Comparison of ENCODE assay signal across 8 cellular contexts in genomic region chr16:12646490-12647274, GRCh38.
DNase-seq lines count a peak whose midpoint lies in the region; ATAC-seq and TF ChIP-seq lines count a peak whose summit lies in the region.

No MANE protein-coding gene starts in this region.

- intact Hi-C loops in dorsolateral prefrontal cortex (cut with DNase I) (no loop called here), esophagus squamous epithelium (cut with DNase I) (no loop called here), breast epithelium (cut with DNase I; ENCODE audit: low total_unique reads) (no loop called here)

- H3K4me1 ChIP-seq in esophagus squamous epithelium (no peaks in the 10 kb centered on the region), breast epithelium (no peaks in the 10 kb centered on the region)

- 42 to 44% methylated on average over 10 of the region's 10 CpGs for WGBS in esophagus squamous epithelium, 2 donors

- H3K36me3 ChIP-seq in esophagus squamous epithelium: no peaks in the 10 kb centered on the region
- H3K36me3 ChIP-seq in breast epithelium: no peaks in the 10 kb centered on the region

- ATAC-seq in GM18868 (IDR thresholded peaks at IDR 0.05; ENCODE audit: unreplicated experiment) (peak; percentile 39), HG02571 (IDR thresholded peaks at IDR 0.05; ENCODE audit: unreplicated experiment) (no peak)

- H3K4me3 ChIP-seq in dorsolateral prefrontal cortex: no peak overlapping the region
- no peak overlapping the region for H3K4me3 ChIP-seq in esophagus squamous epithelium
- no peak overlapping the region for H3K4me3 ChIP-seq in breast epithelium

- H3K27me3 ChIP-seq in dorsolateral prefrontal cortex: no peaks in the 10 kb centered on the region
- no peaks in the 10 kb centered on the region for H3K27me3 ChIP-seq in esophagus squamous epithelium
- no peaks in the 10 kb centered on the region for H3K27me3 ChIP-seq in breast epithelium

- DNase-seq in SW480 (ENCODE audit: low spot score): peak; percentile 20
- DNase-seq in dorsolateral prefrontal cortex: peak in 8 of 10 donors; percentile 41 to 67 (median 54)
- peak; percentile 10 to 14 for DNase-seq in stimulated activated CD4-positive, alpha-beta T cell treated with anti-CD3 and anti-CD28 coated beads, Interleukin-1b, Interleukin-23, amount 100 ng/mL, for 4 hours (ENCODE audit: low read depth in 2 of 2)
- no peak for DNase-seq in SIG-M5 treated with dmso at 0.1 percent for 504 hours (lab: John Stamatoyannopoulos, UW; ENCODE audit: unreplicated experiment)
- no peak for DNase-seq in esophagus squamous epithelium (lab: John Stamatoyannopoulos, UW)
- DNase-seq in breast epithelium (ENCODE audit: low spot score in 2 of 2): no peak

- TF ChIP-seq POLR2A in esophagus squamous epithelium (IDR thresholded peaks at IDR 0.05) (no peak), breast epithelium (IDR thresholded peaks at IDR 0.05) (no peak)

- H3K9me3 ChIP-seq in esophagus squamous epithelium (no peaks in the 10 kb centered on the region), breast epithelium (peaks cover 0 to 4% of the 10 kb centered on the region in 2 donors)

- H3K27ac ChIP-seq in dorsolateral prefrontal cortex (peak overlapping the region in 54 of 59 donors; percentile 10 to 89 (median 75)), esophagus squamous epithelium (no peak overlapping the region), breast epithelium (no peak overlapping the region)

- no peak for TF ChIP-seq CTCF in dorsolateral prefrontal cortex (IDR thresholded peaks at IDR 0.05 in 54 of 56, conservative IDR thresholded peaks at IDR 0.05 in 2 of 56; ENCODE audit: low read depth in 1 of 56, partially characterized antibody in 56 of 56)
- no peak for TF ChIP-seq CTCF in esophagus squamous epithelium (IDR thresholded peaks at IDR 0.05)
- no peak for TF ChIP-seq CTCF in breast epithelium (IDR thresholded peaks at IDR 0.05)

Comparison
In these comparisons a context has a peak if more than half of its experiments do, and no peak if none do; other contexts are left out.
1. DNase-seq: peak in SW480 (single experiment), dorsolateral prefrontal cortex (8 of 10) and stimulated activated CD4-positive, alpha-beta T cell treated with anti-CD3 and anti-CD28 coated beads, Interleukin-1b, Interleukin-23, amount 100 ng/mL, for 4 hours (2 of 2); none in SIG-M5 treated with dmso at 0.1 percent for 504 hours (single experiment), esophagus squamous epithelium (single experiment) and breast epithelium (0 of 2).
2. H3K27ac ChIP-seq: peak in dorsolateral prefrontal cortex (54 of 59); none in esophagus squamous epithelium (0 of 4) and breast epithelium (0 of 2).